17 cellular contexts compared by ENCODE assay signal in genomic region chr14:20826660-20827059, GRCh38. TPM values are rescaled to one million over a fixed set of nuclear protein-coding genes. Genes with fewer than 3 reads are reported as not detected.
"Had no signal": no experiment of that assay in that cellular context is flagged by ENCODE, and none has a peak within 500 bp of the region (broad histone marks: within the 10 kb centered on the region; RNA-seq: fewer than 3 reads in every experiment).

No MANE protein-coding gene starts in this region.

RNA-seq across cellular contexts. Expression of gene RNASE1, which starts 24.0 kb away (rescaled TPM):
- total RNA-seq: activated CD4-positive, alpha-beta T cell treated with anti-CD3 and anti-CD28 coated beads for 36 hours; activated CD8-positive, alpha-beta memory T cell treated with anti-CD3 and anti-CD28 coated beads, Interleukin-2, amount 10 ng/mL, durations not matched to agents 7 days and 5 days; activated CD8-positive, alpha-beta T cell treated with anti-CD3 and anti-CD28 coated beads, Interleukin-2, amount 10 ng/mL, durations not matched to agents 7 days and 5 days; activated naive CD4-positive, alpha-beta T cell treated with anti-CD3 and anti-CD28 coated beads, Interleukin-2, amount 50 U/mL, for 72 hours; foreskin keratinocyte had no signal
- polyA plus RNA-seq: foreskin keratinocyte; naive thymus-derived CD4-positive, alpha-beta T cell had no signal

RNA-seq across cellular contexts. Expression of gene RNASE6, which starts 45.6 kb away (rescaled TPM):
- total RNA-seq: foreskin keratinocyte, lung microvascular endothelial cell had no signal
- polyA plus RNA-seq: foreskin keratinocyte had no signal

RNA-seq across cellular contexts. Expression of gene EDDM3B, which starts 58.5 kb away (rescaled TPM):
- total RNA-seq: activated CD4-positive, alpha-beta T cell treated with anti-CD3 and anti-CD28 coated beads for 36 hours; activated CD8-positive, alpha-beta memory T cell treated with anti-CD3 and anti-CD28 coated beads, Interleukin-2, amount 10 ng/mL, durations not matched to agents 7 days and 5 days; activated CD8-positive, alpha-beta T cell treated with anti-CD3 and anti-CD28 coated beads, Interleukin-2, amount 10 ng/mL, durations not matched to agents 7 days and 5 days; activated naive CD4-positive, alpha-beta T cell treated with anti-CD3 and anti-CD28 coated beads, Interleukin-2, amount 50 U/mL, for 72 hours; colonic mucosa; esophagus muscularis mucosa; foreskin keratinocyte; heart left ventricle; left lung; lung microvascular endothelial cell; naive thymus-derived CD4-positive, alpha-beta T cell; neural crest cell; occipital lobe; psoas muscle; right atrium auricular region; suprapubic skin; urinary bladder had no signal
- polyA plus RNA-seq: foreskin keratinocyte; heart left ventricle; naive thymus-derived CD4-positive, alpha-beta T cell; psoas muscle; urinary bladder had no signal
